ENCODE assay signal across 8 cellular contexts in the genomic region with DNA sequence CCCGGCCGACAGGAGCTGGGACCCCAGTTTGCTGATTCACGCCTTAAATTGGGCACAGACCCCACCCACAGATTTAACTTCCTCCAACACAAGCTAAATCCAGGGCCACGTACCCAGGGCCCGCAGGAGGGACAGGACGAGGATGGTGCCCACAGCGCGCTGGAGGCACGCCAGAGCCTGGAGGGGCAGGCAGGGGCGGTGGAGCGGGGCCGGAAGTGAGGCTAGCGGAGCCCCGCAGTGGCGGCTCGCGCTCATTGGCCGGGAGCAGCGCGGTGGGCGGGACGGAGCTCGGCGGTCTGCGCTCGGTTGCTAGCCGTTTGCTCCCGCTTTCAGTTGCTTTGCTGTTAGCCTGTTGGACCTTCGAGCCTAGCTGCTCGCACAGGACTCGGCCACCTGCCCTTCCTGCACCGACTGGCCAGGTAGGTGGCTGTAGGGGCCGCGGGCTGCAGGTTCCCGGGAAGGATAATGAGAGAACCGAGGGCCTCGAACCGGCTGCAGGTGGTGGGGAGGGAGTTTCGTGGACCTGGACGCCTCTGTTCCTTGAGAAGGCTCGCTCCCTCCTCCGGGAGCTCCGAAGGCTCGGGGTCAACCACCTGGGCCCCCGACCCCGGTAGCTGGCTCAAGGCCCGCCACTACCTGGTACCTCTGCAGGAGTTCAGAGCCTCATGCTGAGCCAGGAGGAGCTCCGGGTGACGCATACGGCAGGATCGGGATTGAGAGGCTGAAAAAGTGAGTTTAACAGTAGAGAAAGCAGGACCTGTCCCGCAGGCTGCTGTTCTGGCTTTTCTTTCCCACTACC. TPM values are rescaled to one million over a fixed set of nuclear protein-coding genes. Genes with fewer than 3 reads are reported as not detected.
DNase-seq lines count a peak whose midpoint lies in the region; ATAC-seq and TF ChIP-seq lines count a peak whose summit lies in the region.

A gene (plus strand): TSS at position 332 of the 799 bp plus-strand sequence. CDS start 8,212 bp downstream, outside the sequence.

- H3K4me3 ChIP-seq in HEK293 (ENCODE audit: low read depth, low read length) (peak within 1 kb of the TSS; percentile 75), NB4 (ENCODE audit: low read depth, low read length) (peak within 1 kb of the TSS; percentile 84), testis (peak within 1 kb of the TSS; percentile 82 to 83)

- H3K27me3 ChIP-seq in testis, result no peaks in the 10 kb centered on the region

- peak within 1 kb of the TSS; percentile 95 for H3K27ac Mint-ChIP-seq in activated naive CD4-positive, alpha-beta T cell treated with anti-CD3 and anti-CD28 coated beads, Interleukin-2, amount 50 U/mL, for 24 hours

- peaks cover 39% of the 10 kb centered on the region for H3K4me1 Mint-ChIP-seq in activated naive CD4-positive, alpha-beta T cell treated with anti-CD3 and anti-CD28 coated beads, Interleukin-2, amount 50 U/mL, for 24 hours

- ATAC-seq in omental fat pad (ENCODE audit: low FRiP score), result peak; percentile 95

- TF ChIP-seq CTCF in HEK293 (tag by site-specific recombination; IDR thresholded peaks at IDR 0.05) (peak; percentile 12; the same call in 1 of the 2 replicates), NB4 (IDR thresholded peaks at IDR 0.05; ENCODE audit: low read depth, low read length) (no peak), omental fat pad (IDR thresholded peaks at IDR 0.05) (no peak), testis (IDR thresholded peaks at IDR 0.05) (no peak)

- H3K4me1 ChIP-seq in HEK293 (ENCODE audit: control insufficient read depth, insufficient read depth, low read length) (no peaks in the 10 kb centered on the region; the same call in 1 of the 2 replicates), testis (peaks cover 15% of the 10 kb centered on the region)

- H3K36me3 Mint-ChIP-seq in activated naive CD4-positive, alpha-beta T cell treated with anti-CD3 and anti-CD28 coated beads, Interleukin-2, amount 50 U/mL, for 24 hours, result peaks cover 4% of the 10 kb centered on the region

- POLR2A ChIA-PET in HEK293 (lab: Yijun Ruan, JAX), result interaction anchor here (0.5 to 4.5 kb wide), 47 partner anchors 8 to 563 kb away, joined by 3 to 61 read pairs (median 4); a partner anchor contains a TSS

- no peaks in the 10 kb centered on the region for H3K27me3 Mint-ChIP-seq in activated naive CD4-positive, alpha-beta T cell treated with anti-CD3 and anti-CD28 coated beads, Interleukin-2, amount 50 U/mL, for 24 hours

- WGBS in testis, 2 donors, result 0 to 4% methylated on average over 5 to 50 of the region's 52 CpGs

- CTCF ChIA-PET in HEK293 (lab: Yijun Ruan, JAX), result interaction anchor here (0.6 to 3.1 kb wide), 8 partner anchors 13 to 138 kb away, joined by 3 to 44 read pairs (median 4); a partner anchor contains a TSS

- no peaks in the 10 kb centered on the region; a peak in 1 of 3 replicates for H3K36me3 ChIP-seq in HEK293 (ENCODE audit: control insufficient read depth in 2 of 2, insufficient read depth in 1 of 2, low read length in 2 of 2)
- H3K36me3 ChIP-seq in testis (ENCODE audit: low read depth, missing control alignments), result no peaks in the 10 kb centered on the region

- H3K9me3 ChIP-seq in HEK293 (ENCODE audit: control insufficient read depth, insufficient read depth, low read depth, low read length) (no peaks in the 10 kb centered on the region), testis (no peaks in the 10 kb centered on the region)

- H3K4me3 Mint-ChIP-seq in activated naive CD4-positive, alpha-beta T cell treated with anti-CD3 and anti-CD28 coated beads, Interleukin-2, amount 50 U/mL, for 24 hours, result peak within 1 kb of the TSS; percentile 96

- DNase-seq in GM03348 (ENCODE audit: low spot score) (peak; percentile 99), NB4 (ENCODE audit: low read depth) (peak; percentile 96), SKM-1 (lab: John Stamatoyannopoulos, UW; ENCODE audit: unreplicated experiment) (peak; percentile 89), globus pallidus (ENCODE audit: low spot score) (peak; percentile 87), omental fat pad (ENCODE audit: low spot score) (peak; percentile 71), testis (peak; percentile 92)

- TF ChIP-seq POLR2A in NB4 (IDR thresholded peaks at IDR 0.05; ENCODE audit: extremely low read depth, insufficient read length), result peak; percentile 83
- TF ChIP-seq POLR2A in testis (IDR thresholded peaks at IDR 0.05), result no peak

- intact Hi-C loops in testis (cut with DNase I; ENCODE audit: low total_unique reads), result no loop called here

- H3K9me3 Mint-ChIP-seq in activated naive CD4-positive, alpha-beta T cell treated with anti-CD3 and anti-CD28 coated beads, Interleukin-2, amount 50 U/mL, for 24 hours, result no peaks in the 10 kb centered on the region

- H3K27ac ChIP-seq in HEK293 (ENCODE audit: extremely low read depth, low read depth, low read length), result peak within 1 kb of the TSS; percentile 82
- peak within 1 kb of the TSS; percentile 63 to 89 for H3K27ac ChIP-seq in testis

TF ChIP-seq in HEK293, 187 proteins besides CTCF, POLR2A, EP300 and RAD21 (continues in another document):
- TF ChIP-seq ZSCAN30 (tag by site-specific recombination; IDR thresholded peaks at IDR 0.05) (peak; percentile 18; the same call in 1 of the 2 replicates), ZNF138 (tag by site-specific recombination; IDR thresholded peaks at IDR 0.05; ENCODE audit: borderline replicate concordance) (no peak), ZNF266 (tag by site-specific recombination; IDR thresholded peaks at IDR 0.05; ENCODE audit: low read depth) (no peak), ZNF341 (tag by site-specific recombination; IDR thresholded peaks at IDR 0.05; ENCODE audit: low read depth) (peak; percentile 62), ZEB2 (tag by site-specific recombination; IDR thresholded peaks at IDR 0.05) (peak; percentile 79), KLF1 (tag by site-specific recombination; IDR thresholded peaks at IDR 0.05) (peak; percentile 55; the same call in 1 of the 2 replicates), ZNF169 (tag by site-specific recombination; IDR thresholded peaks at IDR 0.05) (no peak), ZNF394 (tag by site-specific recombination; IDR thresholded peaks at IDR 0.05; ENCODE audit: borderline replicate concordance) (peak; percentile 16; the same call in 1 of the 2 replicates), ZNF501 (tag by site-specific recombination; IDR thresholded peaks at IDR 0.05) (peak; percentile 79), HOXA7 (CRISPR knock-in tag; IDR thresholded peaks at IDR 0.05; ENCODE audit: borderline replicate concordance) (no peak), ZNF2 (tag by site-specific recombination; IDR thresholded peaks at IDR 0.05) (peak; percentile 68; the same call in 1 of the 2 replicates), SP2 (tag by site-specific recombination; IDR thresholded peaks at IDR 0.05) (peak; percentile 91), ZNF561 (tag by site-specific recombination; IDR thresholded peaks at IDR 0.05; ENCODE audit: borderline replicate concordance) (0 out of 2 replicates have a peak, but pooled peaks have one; percentile 16), KLF8 (tag by site-specific recombination; IDR thresholded peaks at IDR 0.05) (peak; percentile 37; the same call in 1 of the 2 replicates), MZF1 (tag by site-specific recombination; IDR thresholded peaks at IDR 0.05; ENCODE audit: borderline replicate concordance) (no peak), ZNF324 (tag by site-specific recombination; IDR thresholded peaks at IDR 0.05) (0 out of 2 replicates have a peak, but pooled peaks have one; percentile 40), ZBTB7A (tag by site-specific recombination; IDR thresholded peaks at IDR 0.05; ENCODE audit: low read depth) (peak; percentile 11; the same call in 1 of the 2 replicates), ZXDB (tag by site-specific recombination; IDR thresholded peaks at IDR 0.05) (peak; percentile 97), ZSCAN16 (tag by site-specific recombination; IDR thresholded peaks at IDR 0.05) (no peak), ZSCAN23 (tag by site-specific recombination; IDR thresholded peaks at IDR 0.05) (0 out of 2 replicates have a peak, but pooled peaks have one; percentile 31)
- TF ChIP-seq, protein P1, sequence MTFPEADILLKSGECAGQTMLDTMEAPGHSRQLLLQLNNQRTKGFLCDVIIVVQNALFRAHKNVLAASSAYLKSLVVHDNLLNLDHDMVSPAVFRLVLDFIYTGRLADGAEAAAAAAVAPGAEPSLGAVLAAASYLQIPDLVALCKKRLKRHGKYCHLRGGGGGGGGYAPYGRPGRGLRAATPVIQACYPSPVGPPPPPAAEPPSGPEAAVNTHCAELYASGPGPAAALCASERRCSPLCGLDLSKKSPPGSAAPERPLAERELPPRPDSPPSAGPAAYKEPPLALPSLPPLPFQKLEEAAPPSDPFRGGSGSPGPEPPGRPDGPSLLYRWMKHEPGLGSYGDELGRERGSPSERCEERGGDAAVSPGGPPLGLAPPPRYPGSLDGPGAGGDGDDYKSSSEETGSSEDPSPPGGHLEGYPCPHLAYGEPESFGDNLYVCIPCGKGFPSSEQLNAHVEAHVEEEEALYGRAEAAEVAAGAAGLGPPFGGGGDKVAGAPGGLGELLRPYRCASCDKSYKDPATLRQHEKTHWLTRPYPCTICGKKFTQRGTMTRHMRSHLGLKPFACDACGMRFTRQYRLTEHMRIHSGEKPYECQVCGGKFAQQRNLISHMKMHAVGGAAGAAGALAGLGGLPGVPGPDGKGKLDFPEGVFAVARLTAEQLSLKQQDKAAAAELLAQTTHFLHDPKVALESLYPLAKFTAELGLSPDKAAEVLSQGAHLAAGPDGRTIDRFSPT (tag by site-specific recombination; IDR thresholded peaks at IDR 0.05), result peak; percentile 98
- TF ChIP-seq, protein P2, sequence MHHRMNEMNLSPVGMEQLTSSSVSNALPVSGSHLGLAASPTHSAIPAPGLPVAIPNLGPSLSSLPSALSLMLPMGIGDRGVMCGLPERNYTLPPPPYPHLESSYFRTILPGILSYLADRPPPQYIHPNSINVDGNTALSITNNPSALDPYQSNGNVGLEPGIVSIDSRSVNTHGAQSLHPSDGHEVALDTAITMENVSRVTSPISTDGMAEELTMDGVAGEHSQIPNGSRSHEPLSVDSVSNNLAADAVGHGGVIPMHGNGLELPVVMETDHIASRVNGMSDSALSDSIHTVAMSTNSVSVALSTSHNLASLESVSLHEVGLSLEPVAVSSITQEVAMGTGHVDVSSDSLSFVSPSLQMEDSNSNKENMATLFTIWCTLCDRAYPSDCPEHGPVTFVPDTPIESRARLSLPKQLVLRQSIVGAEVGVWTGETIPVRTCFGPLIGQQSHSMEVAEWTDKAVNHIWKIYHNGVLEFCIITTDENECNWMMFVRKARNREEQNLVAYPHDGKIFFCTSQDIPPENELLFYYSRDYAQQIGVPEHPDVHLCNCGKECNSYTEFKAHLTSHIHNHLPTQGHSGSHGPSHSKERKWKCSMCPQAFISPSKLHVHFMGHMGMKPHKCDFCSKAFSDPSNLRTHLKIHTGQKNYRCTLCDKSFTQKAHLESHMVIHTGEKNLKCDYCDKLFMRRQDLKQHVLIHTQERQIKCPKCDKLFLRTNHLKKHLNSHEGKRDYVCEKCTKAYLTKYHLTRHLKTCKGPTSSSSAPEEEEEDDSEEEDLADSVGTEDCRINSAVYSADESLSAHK (tag by site-specific recombination; IDR thresholded peaks at IDR 0.05), result no peak

RNA-seq across cellular contexts. Expression of the gene that starts here (rescaled TPM):
- total RNA-seq in omental fat pad (1 to 10 TPM; 1.6 to 3.5 (median 3.4) TPM), testis (10 to 100 TPM; 12.8 to 20.8 TPM)
- 15.6 TPM for polyA plus RNA-seq in testis (ENCODE audit: insufficient read depth, low read depth, low replicate concordance)

Comparison
In these comparisons a context has a peak if more than half of its experiments do, and no peak if none do; other contexts are left out.
1. Peak in every context shown above with its lines: DNase-seq, ATAC-seq, H3K4me3 ChIP-seq and H3K27ac ChIP-seq.